Comparison of ENCODE assay signal across 7 cellular contexts in the genomic region with DNA sequence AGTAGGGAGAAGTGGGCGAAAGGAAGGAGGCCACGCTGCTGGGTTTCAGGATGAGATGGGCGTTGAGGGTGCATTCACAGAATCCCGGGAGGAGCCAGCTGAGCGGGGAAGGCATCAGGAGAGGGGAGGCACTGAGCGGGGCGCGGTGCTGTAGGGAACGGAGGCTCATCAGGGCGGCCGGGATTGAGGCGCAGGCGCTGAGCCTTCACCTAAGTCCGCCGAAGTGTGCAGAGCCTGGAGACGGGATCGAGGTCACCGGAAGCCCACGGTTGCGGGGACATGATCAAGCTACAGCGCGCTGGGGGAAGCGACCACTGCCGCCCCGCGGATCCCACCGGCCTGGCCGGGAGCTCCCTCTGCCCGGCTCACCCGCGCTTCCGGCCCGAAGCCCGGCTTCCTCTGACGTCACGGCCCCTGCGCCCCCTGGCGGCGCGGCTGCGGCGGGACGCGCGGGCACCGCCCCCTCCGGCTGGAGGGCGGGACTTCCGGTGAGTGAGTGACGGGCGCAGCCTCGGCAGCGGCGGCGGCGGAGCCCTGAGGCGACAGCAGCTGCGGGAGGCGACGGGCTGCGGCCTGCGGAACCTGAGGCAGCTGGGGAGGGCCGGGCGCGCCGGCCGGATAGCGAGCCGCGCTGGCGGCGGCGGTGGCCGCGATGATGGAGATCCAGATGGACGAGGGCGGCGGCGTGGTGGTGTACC. TPM values are rescaled to one million over a fixed set of nuclear protein-coding genes. Genes with fewer than 3 reads are reported as not detected.
A peak's percentile ranks its signal among the peaks of the same experiment; 100 is the strongest.
DNase-seq lines count a peak whose midpoint lies in the region; ATAC-seq, FAIRE-seq and TF ChIP-seq lines count a peak whose summit lies in the region.

A gene with protein sequence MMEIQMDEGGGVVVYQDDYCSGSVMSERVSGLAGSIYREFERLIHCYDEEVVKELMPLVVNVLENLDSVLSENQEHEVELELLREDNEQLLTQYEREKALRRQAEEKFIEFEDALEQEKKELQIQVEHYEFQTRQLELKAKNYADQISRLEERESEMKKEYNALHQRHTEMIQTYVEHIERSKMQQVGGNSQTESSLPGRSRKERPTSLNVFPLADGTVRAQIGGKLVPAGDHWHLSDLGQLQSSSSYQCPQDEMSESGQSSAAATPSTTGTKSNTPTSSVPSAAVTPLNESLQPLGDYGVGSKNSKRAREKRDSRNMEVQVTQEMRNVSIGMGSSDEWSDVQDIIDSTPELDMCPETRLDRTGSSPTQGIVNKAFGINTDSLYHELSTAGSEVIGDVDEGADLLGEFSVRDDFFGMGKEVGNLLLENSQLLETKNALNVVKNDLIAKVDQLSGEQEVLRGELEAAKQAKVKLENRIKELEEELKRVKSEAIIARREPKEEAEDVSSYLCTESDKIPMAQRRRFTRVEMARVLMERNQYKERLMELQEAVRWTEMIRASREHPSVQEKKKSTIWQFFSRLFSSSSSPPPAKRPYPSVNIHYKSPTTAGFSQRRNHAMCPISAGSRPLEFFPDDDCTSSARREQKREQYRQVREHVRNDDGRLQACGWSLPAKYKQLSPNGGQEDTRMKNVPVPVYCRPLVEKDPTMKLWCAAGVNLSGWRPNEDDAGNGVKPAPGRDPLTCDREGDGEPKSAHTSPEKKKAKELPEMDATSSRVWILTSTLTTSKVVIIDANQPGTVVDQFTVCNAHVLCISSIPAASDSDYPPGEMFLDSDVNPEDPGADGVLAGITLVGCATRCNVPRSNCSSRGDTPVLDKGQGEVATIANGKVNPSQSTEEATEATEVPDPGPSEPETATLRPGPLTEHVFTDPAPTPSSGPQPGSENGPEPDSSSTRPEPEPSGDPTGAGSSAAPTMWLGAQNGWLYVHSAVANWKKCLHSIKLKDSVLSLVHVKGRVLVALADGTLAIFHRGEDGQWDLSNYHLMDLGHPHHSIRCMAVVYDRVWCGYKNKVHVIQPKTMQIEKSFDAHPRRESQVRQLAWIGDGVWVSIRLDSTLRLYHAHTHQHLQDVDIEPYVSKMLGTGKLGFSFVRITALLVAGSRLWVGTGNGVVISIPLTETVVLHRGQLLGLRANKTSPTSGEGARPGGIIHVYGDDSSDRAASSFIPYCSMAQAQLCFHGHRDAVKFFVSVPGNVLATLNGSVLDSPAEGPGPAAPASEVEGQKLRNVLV (N-terminal part only) (plus strand): TSS at position 508 of the 698 bp plus-strand sequence. CDS start 145 bp downstream, at position 653.

- no peak for FAIRE-seq in astrocyte (lab: Jason Lieb, UNC)

- H2AFZ ChIP-seq in astrocyte (ENCODE audit: low read depth, low read length) (peak within 1 kb of the TSS; percentile 98), hepatocyte (peak within 1 kb of the TSS; percentile 93)

- TF ChIP-seq CTCF in astrocyte (IDR thresholded peaks at IDR 0.05; ENCODE audit: insufficient read depth, low read depth, low read length), result peak; percentile 53
- peak; percentile 82 for TF ChIP-seq CTCF in hepatocyte (IDR thresholded peaks at IDR 0.05; ENCODE audit: poor library complexity)
- TF ChIP-seq CTCF in retinal pigment epithelial cell (conservative IDR thresholded peaks at IDR 0.05; ENCODE audit: low read depth, low read length), result peak; percentile 61

- peaks cover 38% of the 10 kb centered on the region for H4K20me1 ChIP-seq in astrocyte (ENCODE audit: insufficient read depth, low read length)
- peaks cover 37% of the 10 kb centered on the region for H4K20me1 ChIP-seq in hepatocyte (ENCODE audit: insufficient read depth, poor library complexity, severe bottlenecking)

- peak within 1 kb of the TSS; percentile 91 for H3K4me3 ChIP-seq in astrocyte (ENCODE audit: insufficient read depth, low read depth, low read length)
- H3K4me3 ChIP-seq in hepatocyte, result peak within 1 kb of the TSS; percentile 95
- H3K4me3 ChIP-seq in retinal pigment epithelial cell (ENCODE audit: low read length), result peak within 1 kb of the TSS; percentile 90

- peaks cover 27% of the 10 kb centered on the region for H3K4me1 ChIP-seq in astrocyte (ENCODE audit: insufficient read depth, low read length)
- H3K4me1 ChIP-seq in hepatocyte (ENCODE audit: insufficient read depth), result peaks cover 13% of the 10 kb centered on the region

- peak within 1 kb of the TSS; percentile 99 for H3K4me3 Mint-ChIP-seq in astrocyte (ENCODE audit: unreplicated experiment)

- DNase-seq in NCI-H187 (lab: John Stamatoyannopoulos, UW), result peak; percentile 95
- DNase-seq in T-helper 22 cell (ENCODE audit: low read depth), result peak; percentile 83
- peak; percentile 59 for DNase-seq in astrocyte (ENCODE audit: low read depth)
- DNase-seq in hepatocyte (ENCODE audit: low spot score), result peak; percentile 96
- DNase-seq in retinal pigment epithelial cell (ENCODE audit: low read depth), result no peak

- H3K27me3 ChIP-seq in astrocyte (ENCODE audit: insufficient read depth, low read length), result no peaks in the 10 kb centered on the region
- no peaks in the 10 kb centered on the region for H3K27me3 ChIP-seq in hepatocyte

- H3K4me1 Mint-ChIP-seq in astrocyte (ENCODE audit: low read depth, unreplicated experiment), result peaks cover 28% of the 10 kb centered on the region

- peak; percentile 69 for ATAC-seq in GM18505 (IDR thresholded peaks at IDR 0.05; ENCODE audit: unreplicated experiment)
- peak; percentile 72 for ATAC-seq in HG02943 (IDR thresholded peaks at IDR 0.05; ENCODE audit: low read depth, unreplicated experiment)

- H3K79me2 ChIP-seq in astrocyte (ENCODE audit: insufficient read depth, low read length), result peaks cover 51% of the 10 kb centered on the region
- H3K79me2 ChIP-seq in hepatocyte, result peaks cover 54% of the 10 kb centered on the region

- WGBS in hepatocyte (ENCODE audit: low lambda C conversion rate, missing lambda C conversion rate), result under 1% methylated on average over 69 of the region's 79 CpGs

- H3K36me3 ChIP-seq in astrocyte (ENCODE audit: insufficient read depth, low read length) (peaks cover 19% of the 10 kb centered on the region), hepatocyte (replicated peaks; ENCODE audit: insufficient read depth, low read depth) (no peaks in the 10 kb centered on the region)

- H3K9me2 ChIP-seq in hepatocyte (replicated peaks; ENCODE audit: insufficient read depth), result no peaks in the 10 kb centered on the region

- H3K9me3 ChIP-seq in astrocyte (ENCODE audit: insufficient read depth, low read depth, low read length) (no peaks in the 10 kb centered on the region), hepatocyte (ENCODE audit: low read depth) (no peaks in the 10 kb centered on the region)

- H3K4me2 ChIP-seq in astrocyte (ENCODE audit: low read length) (peak within 1 kb of the TSS; percentile 99), hepatocyte (peak within 1 kb of the TSS; percentile 96)

- peak within 1 kb of the TSS; percentile 98 for H3K9ac ChIP-seq in astrocyte (ENCODE audit: low read length)

- peak within 1 kb of the TSS; percentile 92 for H3K27ac ChIP-seq in astrocyte (ENCODE audit: low read depth, low read length)
- peak within 1 kb of the TSS; percentile 96 for H3K27ac ChIP-seq in hepatocyte

- H3K27me3 Mint-ChIP-seq in astrocyte (ENCODE audit: low read depth, unreplicated experiment), result no peaks in the 10 kb centered on the region

- peaks cover 10% of the 10 kb centered on the region for H3K36me3 Mint-ChIP-seq in astrocyte (ENCODE audit: low read depth, unreplicated experiment)

- H3K9me3 Mint-ChIP-seq in astrocyte (ENCODE audit: unreplicated experiment), result no peaks in the 10 kb centered on the region

- peak; percentile 98 for TF ChIP-seq POLR2A in GM18505 (IDR thresholded peaks at IDR 0.05; ENCODE audit: borderline replicate concordance, extremely low read depth, insufficient read depth, insufficient read length)

- H3K27ac Mint-ChIP-seq in astrocyte (ENCODE audit: unreplicated experiment), result peak within 1 kb of the TSS; percentile 95

RNA-seq across cellular contexts. Expression of the gene that starts here (rescaled TPM):
- 85.5 and 92.4 TPM in 2 replicates for total RNA-seq in astrocyte
- 25.4 and 42.3 TPM in 2 replicates for total RNA-seq in hepatocyte
- polyA plus RNA-seq in hepatocyte, result 44.9 and 71.9 TPM in 2 replicates
